8 cellular contexts compared by ENCODE assay signal in the genomic region with DNA sequence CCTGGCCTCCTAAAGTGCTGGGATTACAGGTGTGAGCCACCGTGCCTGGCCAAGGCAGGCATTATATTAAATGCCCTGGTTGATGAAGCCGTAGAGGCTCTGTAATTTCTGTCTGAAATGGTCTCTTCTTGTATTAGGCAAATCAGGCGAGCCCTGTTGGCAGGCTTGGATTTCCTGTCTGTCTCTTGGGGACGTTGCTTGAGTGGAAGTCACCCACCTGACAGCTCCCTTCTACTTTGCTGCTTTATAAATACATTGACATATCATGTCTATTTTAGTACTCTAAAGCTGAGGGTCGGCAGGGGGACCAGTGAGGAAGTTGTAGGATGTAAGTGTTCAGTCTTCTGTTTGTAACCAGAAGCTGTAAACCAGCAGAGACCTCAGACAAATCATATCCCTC.
DNase-seq lines count a peak whose midpoint lies in the region; ATAC-seq and TF ChIP-seq lines count a peak whose summit lies in the region.
"Not testable (repeated sequence)": the region's sequence is repeated elsewhere in the genome, so short reads cannot be mapped to it uniquely, and the experiment has no call there.

No MANE protein-coding gene starts in this region.

- H3K27me3 Mint-ChIP-seq in activated B cell treated with CpG ODN at 0.5 μM for 24 hours; memory B cell; stimulated activated memory B cell treated with anti-CD40 and anti-IgM and Interleukin-4, amounts not matched to agents 10 μg/mL and 1 μg/mL and 100 μg/mL, for 72 hours; stimulated activated naive CD8-positive, alpha-beta T cell treated with anti-CD3 and anti-CD28 coated beads, Interleukin-15, Interleukin-2, amounts not matched to agents 100 ng/mL and 50 ng/mL, for 24 hours: not testable (repeated sequence)

- not testable (repeated sequence) for H3K4me3 ChIP-seq in BLaER1
- peak overlapping the region; percentile 56 for H3K4me3 ChIP-seq in DOHH2 (ENCODE audit: low read length)
- H3K4me3 ChIP-seq in Karpas-422 (ENCODE audit: low read length): peak overlapping the region; percentile 59
- H3K4me3 ChIP-seq in OCI-LY1 (ENCODE audit: low read depth, low read length, poor library complexity, severe bottlenecking): peak overlapping the region; percentile 58

- not testable (repeated sequence) for H3K9me3 Mint-ChIP-seq in activated B cell treated with CpG ODN at 0.5 μM for 24 hours; memory B cell; stimulated activated memory B cell treated with anti-CD40 and anti-IgM and Interleukin-4, amounts not matched to agents 10 μg/mL and 1 μg/mL and 100 μg/mL, for 72 hours; stimulated activated naive CD8-positive, alpha-beta T cell treated with anti-CD3 and anti-CD28 coated beads, Interleukin-15, Interleukin-2, amounts not matched to agents 100 ng/mL and 50 ng/mL, for 24 hours

- H3K36me3 Mint-ChIP-seq in activated B cell treated with CpG ODN at 0.5 μM for 24 hours (ENCODE audit: low read depth) (peaks cover 79% of the 10 kb centered on the region), memory B cell (peaks cover 26% of the 10 kb centered on the region)
- peaks cover 71% of the 10 kb centered on the region for H3K36me3 Mint-ChIP-seq in stimulated activated memory B cell treated with anti-CD40 and anti-IgM and Interleukin-4, amounts not matched to agents 10 μg/mL and 1 μg/mL and 100 μg/mL, for 72 hours
- peaks cover 13% of the 10 kb centered on the region for H3K36me3 Mint-ChIP-seq in stimulated activated naive CD8-positive, alpha-beta T cell treated with anti-CD3 and anti-CD28 coated beads, Interleukin-15, Interleukin-2, amounts not matched to agents 100 ng/mL and 50 ng/mL, for 24 hours (ENCODE audit: low read depth)

- POLR2A ChIA-PET in activated B cell treated with CpG ODN at 0.5 μM for 24 hours (lab: Charles Lee): interaction anchor here (0.6 to 1.2 kb wide), 3 partner anchors 11 to 119 kb away, joined by 3 to 9 read pairs (median 4); no protein-coding TSS in a partner anchor

- H4K20me1 ChIP-seq in BLaER1; DOHH2 (ENCODE audit: control insufficient read depth, insufficient read depth, low read depth, low read length); Karpas-422 (ENCODE audit: insufficient read depth, low read depth, low read length); OCI-LY1 (ENCODE audit: insufficient read depth, low read length): not testable (repeated sequence)

- not testable (repeated sequence) for TF ChIP-seq CTCF in DOHH2 (IDR thresholded peaks at IDR 0.05; ENCODE audit: low read depth, low read length, poor library complexity, severe bottlenecking); OCI-LY1 (IDR thresholded peaks at IDR 0.05; ENCODE audit: low read length); activated B cell treated with CpG ODN at 0.5 μM for 24 hours (IDR thresholded peaks at IDR 0.05)

- H3K36me3 ChIP-seq in BLaER1 (peaks cover 54% of the 10 kb centered on the region), DOHH2 (ENCODE audit: control insufficient read depth, low read length) (peaks cover 24% of the 10 kb centered on the region), OCI-LY1 (ENCODE audit: insufficient read depth, low read length) (peaks cover 25% of the 10 kb centered on the region)
- H3K36me3 ChIP-seq in Karpas-422 (ENCODE audit: insufficient read depth, low read length): not testable (repeated sequence)

- not testable (repeated sequence) for H3K9ac ChIP-seq in BLaER1
- peak overlapping the region; percentile 52 for H3K9ac ChIP-seq in Karpas-422 (ENCODE audit: low read length)
- peak overlapping the region; percentile 55; the same call in 1 of the 2 replicates for H3K9ac ChIP-seq in OCI-LY1 (ENCODE audit: low read length)

- peaks cover 34% of the 10 kb centered on the region for H3K4me1 ChIP-seq in BLaER1
- H3K4me1 ChIP-seq in DOHH2 (ENCODE audit: control insufficient read depth, low read length): peaks cover 28% of the 10 kb centered on the region
- peaks cover 31% of the 10 kb centered on the region for H3K4me1 ChIP-seq in Karpas-422 (ENCODE audit: low read length)
- peaks cover 27% of the 10 kb centered on the region for H3K4me1 ChIP-seq in OCI-LY1 (ENCODE audit: insufficient read depth, low read length, severe bottlenecking)

- H3K4me3 Mint-ChIP-seq in activated B cell treated with CpG ODN at 0.5 μM for 24 hours (peak overlapping the region; percentile 51), memory B cell (peak overlapping the region; percentile 78)
- peak overlapping the region; percentile 39 for H3K4me3 Mint-ChIP-seq in stimulated activated memory B cell treated with anti-CD40 and anti-IgM and Interleukin-4, amounts not matched to agents 10 μg/mL and 1 μg/mL and 100 μg/mL, for 72 hours
- not testable (repeated sequence) for H3K4me3 Mint-ChIP-seq in stimulated activated naive CD8-positive, alpha-beta T cell treated with anti-CD3 and anti-CD28 coated beads, Interleukin-15, Interleukin-2, amounts not matched to agents 100 ng/mL and 50 ng/mL, for 24 hours

- not testable (repeated sequence) for H3F3A ChIP-seq in DOHH2 (ENCODE audit: control insufficient read depth, insufficient read depth); OCI-LY1 (ENCODE audit: insufficient read depth, low read length)

- H3K27ac ChIP-seq in BLaER1 (peak overlapping the region; percentile 56), DOHH2 (ENCODE audit: low read depth, low read length) (peak overlapping the region; percentile 76), Karpas-422 (ENCODE audit: low read length) (peak overlapping the region; percentile 94), OCI-LY1 (ENCODE audit: low read depth, low read length, poor library complexity, severe bottlenecking) (peak overlapping the region; percentile 90)

- H3K27ac Mint-ChIP-seq in activated B cell treated with CpG ODN at 0.5 μM for 24 hours (peak overlapping the region; percentile 87), memory B cell (peak overlapping the region; percentile 88)
- peak overlapping the region; percentile 85 for H3K27ac Mint-ChIP-seq in stimulated activated memory B cell treated with anti-CD40 and anti-IgM and Interleukin-4, amounts not matched to agents 10 μg/mL and 1 μg/mL and 100 μg/mL, for 72 hours
- peak overlapping the region; percentile 36 for H3K27ac Mint-ChIP-seq in stimulated activated naive CD8-positive, alpha-beta T cell treated with anti-CD3 and anti-CD28 coated beads, Interleukin-15, Interleukin-2, amounts not matched to agents 100 ng/mL and 50 ng/mL, for 24 hours

- peak; percentile 89 for DNase-seq in Karpas-422
- not testable (repeated sequence) for DNase-seq in activated B cell treated with CpG ODN at 0.5 μM for 24 hours
- DNase-seq in memory B cell (ENCODE audit: low spot score in 2 of 2): peak in 1 of 2 donors; percentile 26

- intact Hi-C loops in activated B cell treated with CpG ODN at 0.5 μM for 24 hours (cut with micrococcal nuclease): loop anchor here (2.0 kb wide), 1 partner anchor 15 kb away; no protein-coding TSS in a partner anchor

- H3K27me3 ChIP-seq in BLaER1; DOHH2 (ENCODE audit: control insufficient read depth, low read length); Karpas-422 (ENCODE audit: low read length); OCI-LY1 (ENCODE audit: insufficient read depth, low read length): not testable (repeated sequence)

- H3K79me2 ChIP-seq in DOHH2 (ENCODE audit: control insufficient read depth, low read length); Karpas-422 (ENCODE audit: low read length); OCI-LY1 (ENCODE audit: insufficient read depth, low read length): not testable (repeated sequence)

- CTCF ChIA-PET in activated B cell treated with CpG ODN at 0.5 μM for 24 hours (lab: Charles Lee): not testable (repeated sequence)

- ATAC-seq in activated B cell treated with CpG ODN at 0.5 μM for 24 hours (ENCODE audit: low read depth): peak; percentile 94
- peak; percentile 100 for ATAC-seq in memory B cell (ENCODE audit: low read depth)
- peak; percentile 84 for ATAC-seq in stimulated activated memory B cell treated with anti-CD40 and anti-IgM and Interleukin-4, amounts not matched to agents 10 μg/mL and 1 μg/mL and 100 μg/mL, for 72 hours

- H3K4me1 Mint-ChIP-seq in activated B cell treated with CpG ODN at 0.5 μM for 24 hours (peaks cover 33% of the 10 kb centered on the region), memory B cell (peaks cover 13% of the 10 kb centered on the region)
- H3K4me1 Mint-ChIP-seq in stimulated activated memory B cell treated with anti-CD40 and anti-IgM and Interleukin-4, amounts not matched to agents 10 μg/mL and 1 μg/mL and 100 μg/mL, for 72 hours: peaks cover 40% of the 10 kb centered on the region
- H3K4me1 Mint-ChIP-seq in stimulated activated naive CD8-positive, alpha-beta T cell treated with anti-CD3 and anti-CD28 coated beads, Interleukin-15, Interleukin-2, amounts not matched to agents 100 ng/mL and 50 ng/mL, for 24 hours (ENCODE audit: low read depth): not testable (repeated sequence)

- H2AFZ ChIP-seq in Karpas-422 (ENCODE audit: low read length): 0 out of 2 replicates have a peak overlapping the region, but pooled peaks have one; percentile 27
- H2AFZ ChIP-seq in OCI-LY1 (ENCODE audit: low read length): not testable (repeated sequence)

- not testable (repeated sequence) for H3K9me3 ChIP-seq in BLaER1; DOHH2 (ENCODE audit: control insufficient read depth, insufficient read depth, low read length); Karpas-422 (ENCODE audit: low read length); OCI-LY1 (ENCODE audit: low read length)

- H3K4me2 ChIP-seq in BLaER1 (peak overlapping the region; percentile 75), DOHH2 (ENCODE audit: low read length) (peak overlapping the region; percentile 71), Karpas-422 (ENCODE audit: low read depth, low read length, poor library complexity, severe bottlenecking) (peak overlapping the region; percentile 70), OCI-LY1 (ENCODE audit: low read length) (peak overlapping the region; percentile 80)

- H3K9me2 ChIP-seq in DOHH2 (replicated peaks; ENCODE audit: control insufficient read depth, low read length); Karpas-422 (replicated peaks; ENCODE audit: insufficient read depth, low read length); OCI-LY1 (ENCODE audit: low read depth, low read length): not testable (repeated sequence)

Comparison
In these comparisons a context has a peak if more than half of its experiments do, and no peak if none do; other contexts are left out.
1. H3K27ac Mint-ChIP-seq: peak in every context shown above with its lines; median percentile 88 in memory B cell; 87 in activated B cell treated with CpG ODN at 0.5 μM for 24 hours; 85 in stimulated activated memory B cell treated with anti-CD40 and anti-IgM and Interleukin-4, amounts not matched to agents 10 μg/mL and 1 μg/mL and 100 μg/mL, for 72 hours; 36 in stimulated activated naive CD8-positive, alpha-beta T cell treated with anti-CD3 and anti-CD28 coated beads, Interleukin-15, Interleukin-2, amounts not matched to agents 100 ng/mL and 50 ng/mL, for 24 hours.